In the genomic region with DNA sequence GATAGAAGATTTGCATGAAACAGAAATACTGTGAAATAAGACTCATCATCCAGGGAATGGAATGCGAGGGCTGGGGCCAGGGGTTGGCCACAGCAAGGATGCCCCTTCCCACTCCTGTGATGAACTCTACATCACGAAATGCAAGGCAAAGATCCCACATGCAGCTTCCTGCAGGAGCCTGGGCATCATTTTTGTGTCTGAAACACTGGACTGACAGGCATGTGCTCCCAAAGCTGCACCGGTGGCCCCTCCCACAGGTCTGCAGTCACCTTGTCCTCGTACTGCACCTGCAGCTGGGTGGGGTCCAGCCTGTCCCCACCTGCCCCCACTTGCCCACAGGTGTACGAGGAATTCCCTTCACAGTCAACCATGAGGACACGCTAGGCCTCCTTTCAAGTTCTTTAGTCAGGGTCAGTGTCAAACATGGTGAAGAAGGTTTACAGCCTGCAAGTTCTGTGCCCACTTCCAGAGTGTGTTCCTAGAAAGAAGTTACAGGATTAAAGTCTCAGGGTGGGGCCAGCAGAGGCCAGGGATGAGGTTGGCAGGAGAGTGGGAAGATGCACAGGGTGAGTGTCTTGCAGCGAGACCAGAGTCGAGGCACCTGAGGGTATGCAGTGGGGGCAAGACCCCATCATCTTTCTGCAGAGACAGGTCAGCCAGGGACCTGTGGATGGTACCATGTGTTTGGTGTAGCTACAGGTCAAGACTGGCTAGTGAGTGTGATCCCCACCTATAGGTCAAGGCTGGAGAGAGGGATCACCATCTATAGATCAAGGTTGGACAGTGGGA, we compare ENCODE assay signal across 22 cellular contexts.
"Had no signal": no experiment of that assay in that cellular context is flagged by ENCODE, and none has a peak within 500 bp of the region (broad histone marks: within the 10 kb centered on the region; RNA-seq: fewer than 3 reads in every experiment).

No MANE protein-coding gene starts in this region.

- H3K4me3 ChIP-seq: colonic mucosa, dorsolateral prefrontal cortex, left ventricle myocardium inferior, pancreas, tibial nerve had no signal

- H3K27me3 Mint-ChIP-seq: activated CD4-positive, alpha-beta T cell treated with anti-CD3 and anti-CD28 coated beads, Interleukin-2, amount 10 ng/mL, durations not matched to agents 24 days and 14 days; activated CD8-positive, alpha-beta T cell treated with anti-CD3 and anti-CD28 coated beads for 36 hours; activated T-helper 17 cell treated with anti-CD3 and anti-CD28 coated beads, Interleukin-2, amount 50 U/mL, for 72 hours; effector memory CD8-positive, alpha-beta T cell; T-helper 17 cell had no signal

- ATAC-seq: activated CD8-positive, alpha-beta T cell treated with anti-CD3 and anti-CD28 coated beads for 36 hours; activated T-cell treated with anti-CD3 and anti-CD28 coated beads, Interleukin-2, amount 50 U/mL, for 4 hours; activated T-helper 17 cell treated with anti-CD3 and anti-CD28 coated beads, Interleukin-2, amount 50 U/mL, for 72 hours; effector memory CD8-positive, alpha-beta T cell; pancreas; right cardiac atrium; T-helper 17 cell had no signal

- H3K27ac ChIP-seq: colonic mucosa, dorsolateral prefrontal cortex, left ventricle myocardium inferior, neutrophil, pancreas, tibial nerve had no signal

- H3K4me1 Mint-ChIP-seq: activated CD4-positive, alpha-beta T cell treated with anti-CD3 and anti-CD28 coated beads, Interleukin-2, amount 10 ng/mL, durations not matched to agents 24 days and 14 days; activated T-helper 17 cell treated with anti-CD3 and anti-CD28 coated beads, Interleukin-2, amount 50 U/mL, for 72 hours; nephron; T-helper 17 cell had no signal

- H3K4me1 ChIP-seq: colonic mucosa, left ventricle myocardium inferior, pancreas, tibial nerve had no signal

- DNase-seq: activated CD4-positive, alpha-beta T cell treated with anti-CD3 and anti-CD28 coated beads, Interleukin-2, amount 10 ng/mL, durations not matched to agents 24 days and 14 days; activated CD4-positive, CD25-positive, alpha-beta regulatory T cell treated with anti-CD3 and anti-CD28 coated beads, Interleukin-2, amount 50 U/mL, for 72 hours; activated CD8-positive, alpha-beta T cell treated with anti-CD3 and anti-CD28 coated beads for 36 hours; activated T-cell treated with anti-CD3 and anti-CD28 coated beads, Interleukin-2, amount 50 U/mL, for 4 hours; anterior cingulate cortex; colonic mucosa; dorsolateral prefrontal cortex; effector memory CD8-positive, alpha-beta T cell; foreskin fibroblast; hypothalamus; left ventricle myocardium inferior; pancreas; right cardiac atrium; stimulated activated naive CD4-positive, alpha-beta T cell; SW 1271; T-helper 17 cell; T1000 had no signal

- H3K9me3 ChIP-seq: colonic mucosa, left ventricle myocardium inferior, neutrophil, pancreas had no signal

- H3K27ac Mint-ChIP-seq: activated CD4-positive, alpha-beta T cell treated with anti-CD3 and anti-CD28 coated beads, Interleukin-2, amount 10 ng/mL, durations not matched to agents 24 days and 14 days; activated CD8-positive, alpha-beta T cell treated with anti-CD3 and anti-CD28 coated beads for 36 hours; activated naive CD8-positive, alpha-beta T cell; activated T-helper 17 cell treated with anti-CD3 and anti-CD28 coated beads, Interleukin-2, amount 50 U/mL, for 72 hours; effector memory CD8-positive, alpha-beta T cell; nephron; T-helper 17 cell had no signal

- H3K4me3 Mint-ChIP-seq: activated CD4-positive, alpha-beta T cell treated with anti-CD3 and anti-CD28 coated beads, Interleukin-2, amount 10 ng/mL, durations not matched to agents 24 days and 14 days; activated CD8-positive, alpha-beta T cell treated with anti-CD3 and anti-CD28 coated beads for 36 hours; activated naive CD8-positive, alpha-beta T cell; activated T-cell treated with anti-CD3 and anti-CD28 coated beads, Interleukin-2, amount 50 U/mL, for 4 hours; activated T-helper 17 cell treated with anti-CD3 and anti-CD28 coated beads, Interleukin-2, amount 50 U/mL, for 72 hours; effector memory CD8-positive, alpha-beta T cell; nephron; T-helper 17 cell had no signal

- H3K36me3 ChIP-seq: colonic mucosa, left ventricle myocardium inferior, neutrophil, pancreas, tibial nerve had no signal

- H3K9me3 Mint-ChIP-seq: activated T-cell treated with anti-CD3 and anti-CD28 coated beads, Interleukin-2, amount 50 U/mL, for 4 hours; nephron had no signal

- H3K36me3 Mint-ChIP-seq: activated naive CD8-positive, alpha-beta T cell had no signal

- H3K27me3 ChIP-seq: colonic mucosa, neutrophil, pancreas, tibial nerve had no signal
